In the genomic region with DNA sequence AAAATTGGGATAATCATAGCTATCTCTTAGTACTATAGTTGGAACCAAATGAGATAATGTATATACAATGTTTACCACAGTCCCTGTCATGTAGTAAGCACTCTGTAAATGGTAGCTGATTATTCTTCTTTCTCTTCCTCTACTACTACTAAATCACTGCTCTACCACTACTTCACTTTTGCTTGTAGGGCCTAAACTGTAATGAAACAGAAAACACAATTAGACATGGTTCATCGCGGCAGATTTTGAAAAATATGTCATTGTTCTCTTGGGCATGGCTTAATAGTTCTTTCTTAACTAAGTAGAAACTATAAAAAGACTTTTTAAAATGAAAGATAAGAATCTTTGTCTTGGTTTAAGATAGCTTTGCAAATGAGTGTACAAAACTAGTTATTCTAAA, we compare ENCODE assay signal across 18 cellular contexts. TPM values are rescaled to one million over a fixed set of nuclear protein-coding genes. Genes with fewer than 3 reads are reported as not detected.
DNase-seq lines count a peak whose midpoint lies in the region; ATAC-seq, FAIRE-seq and TF ChIP-seq lines count a peak whose summit lies in the region.
"Had no signal": no experiment of that assay in that cellular context is flagged by ENCODE, and none has a peak within 500 bp of the region (broad histone marks: within the 10 kb centered on the region; RNA-seq: fewer than 3 reads in every experiment).

No MANE protein-coding gene starts in this region.

- H4K20me1 ChIP-seq in OCI-LY7 (ENCODE audit: insufficient read depth, low read length), result no peaks in the 10 kb centered on the region

- POLR2A ChIA-PET in OCI-LY7 (lab: Charles Lee), result interaction anchor here (0.5 to 10.9 kb wide), 12 partner anchors 8 to 1701 kb away, joined by 3 to 171 read pairs (median 5); partner anchors contain the start of gene R3HCC1L

- peaks cover 72% of the 10 kb centered on the region for H3K36me3 ChIP-seq in OCI-LY7 (ENCODE audit: insufficient read depth, low read length)
- peaks cover 14% of the 10 kb centered on the region; the same call in 1 of the 2 replicates for H3K36me3 ChIP-seq in iPS-20b (ENCODE audit: insufficient read depth, low read depth, low read length)
- H3K36me3 ChIP-seq: BE2C had no signal

- CTCF ChIA-PET in OCI-LY7 (lab: Charles Lee; ENCODE audit: unreplicated experiment), result interaction anchor here (1.4 to 4.0 kb wide), 3 partner anchors 26 to 226 kb away, joined by 3 to 17 read pairs (median 7); partner anchors contain the start of gene R3HCC1L

- peaks cover 73% of the 10 kb centered on the region for H3K79me2 ChIP-seq in OCI-LY7 (ENCODE audit: insufficient read depth, low read depth, low read length)

- peak overlapping the region; percentile 87 for H3K4me2 ChIP-seq in OCI-LY7 (ENCODE audit: low read length)

- peak; percentile 35 for ATAC-seq in GM21390 (IDR thresholded peaks at IDR 0.05; ENCODE audit: unreplicated experiment)

- H3K9me2 ChIP-seq in OCI-LY7 (ENCODE audit: insufficient read depth, low read length), result no peaks in the 10 kb centered on the region

- no peak overlapping the region; the same call in 1 of the 2 replicates for H3K9ac ChIP-seq in iPS-20b (ENCODE audit: low read depth, low read length)

- H3K4me3 ChIP-seq in OCI-LY7 (ENCODE audit: low read depth, low read length, poor library complexity, severe bottlenecking) (peak overlapping the region; percentile 58), iPS-20b (ENCODE audit: low read length) (peak overlapping the region; percentile 36; the same call in 1 of the 2 replicates)
- H3K4me3 ChIP-seq: SJSA1 had no signal

- peak; percentile 15 for FAIRE-seq in GM18507 (lab: Jason Lieb, UNC)

- TSS peak; percentile 17 for BruUV-seq in OCI-LY7 (replicated peaks; lab: Mats Ljungman, UMichigan)

- intact Hi-C loops in OCI-LY7 (cut with micrococcal nuclease; ENCODE audit: unreplicated experiment), result no loop called here

- H3K27ac ChIP-seq in OCI-LY7 (ENCODE audit: low read depth, low read length, poor library complexity, severe bottlenecking) (peak overlapping the region; percentile 100), iPS-20b (ENCODE audit: low read length) (no peak overlapping the region)
- H3K27ac ChIP-seq: HL-60, SJSA1 had no signal

- no peak for TF ChIP-seq CTCF in OCI-LY7 (conservative IDR thresholded peaks at IDR 0.05; ENCODE audit: low read length)

- no peak for DNase-seq in GM18507 (ENCODE audit: extremely low spot score, insufficient read length, low read depth)
- peak; percentile 29 for DNase-seq in OCI-LY7 (ENCODE audit: low spot score)
- DNase-seq in NOMO-1 (lab: John Stamatoyannopoulos, UW; ENCODE audit: unreplicated experiment in 2 of 2), result no peak
- DNase-seq in pons (ENCODE audit: low spot score), result no peak
- DNase-seq in NCI-H1694 (lab: John Stamatoyannopoulos, UW), result no peak
- DNase-seq: BE2C; CD8-positive, alpha-beta memory T cell; HCEC 1CT; KBM-7; NCI-H1092 treated with DMSO at 0.1 percent for 48 hours; NCI-H1694 treated with DMSO at 0.1 percent for 48 hours; NCI-H446 treated with DMSO at 0.1 percent for 48 hours; RPMI8226; T1000 had no signal

- H3K9me3 ChIP-seq in OCI-LY7 (ENCODE audit: low read length), result no peaks in the 10 kb centered on the region
- no peaks in the 10 kb centered on the region for H3K9me3 ChIP-seq in iPS-20b (ENCODE audit: insufficient read depth, low read depth, low read length)
- H3K9me3 ChIP-seq: BE2C, SJSA1 had no signal

- no peaks in the 10 kb centered on the region for H3K27me3 ChIP-seq in iPS-20b (ENCODE audit: insufficient read depth, low read length)
- H3K27me3 ChIP-seq: BE2C, SJSA1 had no signal

- H2AFZ ChIP-seq in OCI-LY7 (ENCODE audit: low read length), result no peak overlapping the region

- H3K4me1 ChIP-seq in OCI-LY7 (ENCODE audit: insufficient read depth, low read length, poor library complexity, severe bottlenecking), result peaks cover 71% of the 10 kb centered on the region
- peaks cover 51% of the 10 kb centered on the region for H3K4me1 ChIP-seq in iPS-20b (ENCODE audit: insufficient read depth, low read length)
- H3K4me1 ChIP-seq: BE2C, SJSA1 had no signal

RNA-seq across cellular contexts. Expression of gene R3HCC1L, which starts 34.9 kb away (rescaled TPM):
- total RNA-seq in OCI-LY7 (2014; rRNA removed; shearing (Covaris generic)), result 42.0 and 48.5 TPM in 2 replicates
- 38.8 TPM in 2 replicates for total RNA-seq in OCI-LY7 (2022)
